8 cellular contexts compared by ENCODE assay signal in the genomic region with DNA sequence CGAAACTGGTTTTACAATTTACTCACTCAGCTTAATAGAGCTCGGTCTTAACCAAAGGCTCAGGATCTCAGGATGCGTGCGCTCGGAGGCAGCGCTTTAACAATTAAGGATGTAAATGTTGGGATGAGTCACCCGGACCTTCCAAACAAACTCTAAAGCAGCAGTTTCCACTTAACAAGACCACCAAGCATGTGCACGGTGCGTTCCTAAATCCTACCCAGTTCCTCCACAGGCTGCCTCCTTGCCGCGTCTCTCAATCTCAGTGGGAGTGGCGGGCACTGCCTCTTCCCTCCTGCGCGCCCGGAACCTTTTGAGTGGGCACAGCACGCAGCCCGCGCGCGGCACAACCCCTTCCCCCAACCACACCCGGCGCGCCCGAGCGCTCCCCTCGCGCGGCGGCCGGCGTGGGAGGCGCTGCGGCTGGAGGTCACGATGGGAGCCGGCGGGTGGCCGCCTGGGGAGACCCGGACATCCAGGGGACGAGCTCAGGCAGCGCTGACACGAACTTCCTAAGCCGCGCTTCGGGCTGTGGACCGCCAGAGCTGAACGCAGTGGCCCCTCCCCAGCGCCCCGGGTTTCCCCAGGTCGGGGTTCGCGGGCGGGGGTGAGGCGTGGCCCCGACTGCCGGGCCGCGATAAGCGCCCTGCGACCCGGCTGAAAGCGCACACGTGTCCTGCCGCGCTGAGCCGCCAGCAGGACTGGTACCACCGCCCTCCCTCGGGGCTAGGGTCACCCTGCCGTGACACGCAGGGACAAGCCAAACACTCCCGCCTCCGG. TPM values are rescaled to one million over a fixed set of nuclear protein-coding genes. Genes with fewer than 3 reads are reported as not detected.
DNase-seq lines count a peak whose midpoint lies in the region; ATAC-seq and TF ChIP-seq lines count a peak whose summit lies in the region.

A gene (minus strand): TSS at position 280 of the 777 bp plus-strand sequence. CDS start 18,644 bp downstream, outside the sequence.

- H3K4me3 ChIP-seq in WERI-Rb-1 (ENCODE audit: low read depth, low read length) (peak within 1 kb of the TSS; percentile 65), right lobe of liver (peak within 1 kb of the TSS; percentile 73 to 78 (median 73))

- H3K4me1 Mint-ChIP-seq in dendritic cell treated with granulocyte-macrophage colony-stimulating factor and Interleukin-4, amounts not matched to agents 40 ng/mL and 50 ng/mL, for 4 days (ENCODE audit: low read depth), result peaks cover 15% of the 10 kb centered on the region

- 3% methylated on average over 11 of the region's 71 CpGs for WGBS in right lobe of liver (ENCODE audit: insufficient coverage, low coverage, low lambda C conversion rate, missing lambda C conversion rate)

- no peaks in the 10 kb centered on the region for H3K36me3 Mint-ChIP-seq in dendritic cell treated with granulocyte-macrophage colony-stimulating factor and Interleukin-4, amounts not matched to agents 40 ng/mL and 50 ng/mL, for 4 days (ENCODE audit: low read depth)

- peaks cover 6% of the 10 kb centered on the region for H3K9me3 Mint-ChIP-seq in dendritic cell treated with granulocyte-macrophage colony-stimulating factor and Interleukin-4, amounts not matched to agents 40 ng/mL and 50 ng/mL, for 4 days

- peaks cover 0 to 16% (median 3%) of the 10 kb centered on the region in 4 donors for H3K4me1 ChIP-seq in right lobe of liver

- TF ChIP-seq POLR2A in right lobe of liver (IDR thresholded peaks at IDR 0.05), result peak; percentile 46

- no peak within 1 kb of the TSS for H3K27ac ChIP-seq in WERI-Rb-1
- H3K27ac ChIP-seq in right lobe of liver, result peak within 1 kb of the TSS; percentile 49 to 65 (median 64)

- peak; percentile 42 for DNase-seq in AG20443 (ENCODE audit: low spot score)
- DNase-seq in WERI-Rb-1, result peak; percentile 46
- DNase-seq in right lobe of liver, result peak; percentile 74 to 84 (median 77)
- peak; percentile 48 for DNase-seq in stimulated activated CD4-positive, alpha-beta T cell treated with anti-CD3 and anti-CD28 coated beads, Interleukin-4, amount 100 ng/mL, for 24 hours
- no peak for DNase-seq in cerebellar nuclear complex (lab: John Stamatoyannopoulos, UW)

- intact Hi-C loops in dendritic cell treated with granulocyte-macrophage colony-stimulating factor and Interleukin-4, amounts not matched to agents 40 ng/mL and 50 ng/mL, for 4 days (cut with micrococcal nuclease), result loop anchor here (10.0 kb wide), 1 partner anchor 64 kb away; no protein-coding TSS in a partner anchor
- intact Hi-C loops in right lobe of liver (cut with DNase I), result no loop called here

- TF ChIP-seq CTCF in WERI-Rb-1 (IDR thresholded peaks at IDR 0.05; ENCODE audit: low read depth, low read length) (no peak), right lobe of liver (IDR thresholded peaks at IDR 0.05) (no peak)

- H3K27me3 ChIP-seq in WERI-Rb-1 (ENCODE audit: insufficient read depth, low read depth, severe bottlenecking) (peaks cover 5% of the 10 kb centered on the region), right lobe of liver (no peaks in the 10 kb centered on the region)

- ATAC-seq in GM19023 (IDR thresholded peaks at IDR 0.05; ENCODE audit: unreplicated experiment), result peak; percentile 69
- peak; percentile 57 for ATAC-seq in HG03460 (IDR thresholded peaks at IDR 0.05; ENCODE audit: unreplicated experiment)
- peak; percentile 83 to 92 (median 86) for ATAC-seq in right lobe of liver

- H3K4me3 Mint-ChIP-seq in dendritic cell treated with granulocyte-macrophage colony-stimulating factor and Interleukin-4, amounts not matched to agents 40 ng/mL and 50 ng/mL, for 4 days, result peak within 1 kb of the TSS; percentile 83

- H3K9me3 ChIP-seq in WERI-Rb-1 (ENCODE audit: severe bottlenecking) (no peaks in the 10 kb centered on the region), right lobe of liver (no peaks in the 10 kb centered on the region)

- H3K27me3 Mint-ChIP-seq in dendritic cell treated with granulocyte-macrophage colony-stimulating factor and Interleukin-4, amounts not matched to agents 40 ng/mL and 50 ng/mL, for 4 days, result peaks cover 26% of the 10 kb centered on the region

- peak within 1 kb of the TSS; percentile 69 for H3K27ac Mint-ChIP-seq in dendritic cell treated with granulocyte-macrophage colony-stimulating factor and Interleukin-4, amounts not matched to agents 40 ng/mL and 50 ng/mL, for 4 days

- H3K36me3 ChIP-seq in WERI-Rb-1, result no peaks in the 10 kb centered on the region
- H3K36me3 ChIP-seq in right lobe of liver, result no peaks in the 10 kb centered on the region

RNA-seq across cellular contexts. Expression of the gene that starts here (rescaled TPM):
- 10 to 100 TPM in 2 of 6 experiments, 1 to 10 TPM in 4; 6.4 to 11.4 (median 8.1) TPM for total RNA-seq in right lobe of liver

Comparison
In these comparisons a context has a peak if more than half of its experiments do, and no peak if none do; other contexts are left out.
1. DNase-seq: peak in AG20443 (single experiment), WERI-Rb-1 (single experiment), right lobe of liver (3 of 3) and stimulated activated CD4-positive, alpha-beta T cell treated with anti-CD3 and anti-CD28 coated beads, Interleukin-4, amount 100 ng/mL, for 24 hours (single experiment); none in cerebellar nuclear complex (0 of 2).
2. Peak in every context shown above with its lines, with median percentiles within 50 percentile points of each other: ATAC-seq.